ENCODE assay signal across 8 cellular contexts in genomic region chr16:24253192-24253591, GRCh38. TPM values are rescaled to one million over a fixed set of nuclear protein-coding genes. Genes with fewer than 3 reads are reported as not detected.
DNase-seq lines count a peak whose midpoint lies in the region; ATAC-seq, FAIRE-seq and TF ChIP-seq lines count a peak whose summit lies in the region.

No MANE protein-coding gene starts in this region.

- H3K4me1 Mint-ChIP-seq in activated T-cell treated with anti-CD3 and anti-CD28 coated beads, Interleukin-2, amount 50 U/mL, for 72 hours (ENCODE audit: low read depth) = peaks cover 8% of the 10 kb centered on the region
- peaks cover 6% of the 10 kb centered on the region for H3K4me1 Mint-ChIP-seq in progenitor cell of endocrine pancreas (ENCODE audit: low read depth)

- H3K27me3 ChIP-seq in vagina = peaks cover 5% of the 10 kb centered on the region

- no peaks in the 10 kb centered on the region for H3K36me3 ChIP-seq in vagina

- H3K4me1 ChIP-seq in vagina = no peaks in the 10 kb centered on the region

- H3K4me3 Mint-ChIP-seq in activated T-cell treated with anti-CD3 and anti-CD28 coated beads, Interleukin-2, amount 50 U/mL, for 72 hours = no peak overlapping the region
- H3K4me3 Mint-ChIP-seq in progenitor cell of endocrine pancreas (ENCODE audit: low read depth) = no peak overlapping the region

- H3K9me3 ChIP-seq in vagina = no peaks in the 10 kb centered on the region

- DNase-seq in COLO829 (ENCODE audit: low spot score) (peak; percentile 29), HCEC 1CT (peak; percentile 36), NCI-H82 treated with DMSO at 0.1 percent for 48 hours (lab: John Stamatoyannopoulos, UW; ENCODE audit: unreplicated experiment) (peak; percentile 56), frontal cortex (ENCODE audit: low spot score in 2 of 2) (peak; percentile 41 to 51), progenitor cell of endocrine pancreas (ENCODE audit: low spot score, unreplicated experiment) (peak; percentile 14), vagina (ENCODE audit: extremely low spot score in 2 of 2) (no peak)
- peak; percentile 28 to 44 for DNase-seq in activated T-cell treated with anti-CD3 and anti-CD28 coated beads, Interleukin-2, amount 50 U/mL, for 72 hours

- H3K36me3 Mint-ChIP-seq in activated T-cell treated with anti-CD3 and anti-CD28 coated beads, Interleukin-2, amount 50 U/mL, for 72 hours (ENCODE audit: insufficient read depth in 2 of 2) = peaks cover 0 to 2% of the 10 kb centered on the region in 2 donors
- H3K36me3 Mint-ChIP-seq in progenitor cell of endocrine pancreas (ENCODE audit: insufficient read depth) = no peaks in the 10 kb centered on the region

- no peak for FAIRE-seq in frontal cortex (lab: Jason Lieb, UNC)

- H3K27ac Mint-ChIP-seq in activated T-cell treated with anti-CD3 and anti-CD28 coated beads, Interleukin-2, amount 50 U/mL, for 72 hours = no peak overlapping the region
- H3K27ac Mint-ChIP-seq in progenitor cell of endocrine pancreas = no peak overlapping the region

- H3K27me3 Mint-ChIP-seq in activated T-cell treated with anti-CD3 and anti-CD28 coated beads, Interleukin-2, amount 50 U/mL, for 72 hours (ENCODE audit: low read depth) = peaks cover 50% of the 10 kb centered on the region
- peaks cover 73% of the 10 kb centered on the region for H3K27me3 Mint-ChIP-seq in progenitor cell of endocrine pancreas

- TF ChIP-seq POLR2A in vagina (IDR thresholded peaks at IDR 0.05) = no peak

- TF ChIP-seq CTCF in progenitor cell of endocrine pancreas (IDR thresholded peaks at IDR 0.05; ENCODE audit: unreplicated experiment) (peak; percentile 79), vagina (IDR thresholded peaks at IDR 0.05) (peak in 1 of 3 experiments; percentile 6)

- no peak overlapping the region for H3K27ac ChIP-seq in vagina

- ATAC-seq in activated T-cell treated with anti-CD3 and anti-CD28 coated beads, Interleukin-2, amount 50 U/mL, for 72 hours (replicated peaks in 1 of 2) = peak; percentile 58 to 64
- no peak for ATAC-seq in GM21717 (IDR thresholded peaks at IDR 0.05; ENCODE audit: unreplicated experiment)

- H3K9me3 Mint-ChIP-seq in activated T-cell treated with anti-CD3 and anti-CD28 coated beads, Interleukin-2, amount 50 U/mL, for 72 hours = no peaks in the 10 kb centered on the region
- H3K9me3 Mint-ChIP-seq in progenitor cell of endocrine pancreas (ENCODE audit: low read depth) = no peaks in the 10 kb centered on the region

- intact Hi-C loops in vagina (cut with DNase I) = no loop called here

- H3K4me3 ChIP-seq in vagina = no peak overlapping the region

RNA-seq across cellular contexts. Expression of gene CACNG3, which starts 2.9 kb away (rescaled TPM):
- not detected for total RNA-seq in activated T-cell treated with anti-CD3 and anti-CD28 coated beads, Interleukin-2, amount 50 U/mL, for 72 hours
- 3.3 TPM for total RNA-seq in frontal cortex
- not detected in 2 replicates for total RNA-seq in progenitor cell of endocrine pancreas
- not detected for total RNA-seq in vagina

Comparison
In these comparisons a context has a peak if more than half of its experiments do, and no peak if none do; other contexts are left out.
1. DNase-seq: peak in COLO829 (single experiment), HCEC 1CT (single experiment), NCI-H82 treated with DMSO at 0.1 percent for 48 hours (single experiment), activated T-cell treated with anti-CD3 and anti-CD28 coated beads, Interleukin-2, amount 50 U/mL, for 72 hours (2 of 2), frontal cortex (2 of 2) and progenitor cell of endocrine pancreas (single experiment); none in vagina (0 of 2).